ENCODE assay signal across 1 cellular context in the genomic region with DNA sequence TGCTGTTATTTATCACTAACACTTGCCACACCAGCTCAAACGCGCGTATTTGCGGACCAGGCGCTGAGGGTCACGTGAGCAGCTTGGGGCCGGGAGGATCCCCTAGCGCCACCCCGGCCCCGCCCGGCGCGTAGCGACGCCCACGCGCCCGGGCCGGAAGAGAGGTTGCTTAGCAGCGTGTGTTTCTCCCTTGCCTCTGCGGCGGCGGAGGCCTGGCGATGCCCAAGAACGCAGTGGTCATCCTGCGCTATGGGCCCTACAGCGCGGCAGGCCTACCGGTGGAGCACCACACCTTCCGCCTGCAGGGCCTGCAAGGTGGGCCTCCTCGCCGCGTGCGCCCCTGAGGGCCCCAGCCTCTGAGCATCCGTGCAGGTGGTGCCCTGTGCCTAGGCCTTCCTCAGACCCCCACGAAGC.
TF ChIP-seq lines count a peak whose summit lies in the region.

A gene with protein sequence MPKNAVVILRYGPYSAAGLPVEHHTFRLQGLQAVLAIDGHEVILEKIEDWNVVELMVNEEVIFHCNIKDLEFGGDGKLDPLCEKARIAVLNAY (plus strand): TSS at position 172 of the 414 bp plus-strand sequence. CDS start 47 bp downstream, at position 219.

TF ChIP-seq in K562, 482 proteins besides CTCF, POLR2A, EP300 and RAD21 (continued from another document):
- TF ChIP-seq, protein P1, sequence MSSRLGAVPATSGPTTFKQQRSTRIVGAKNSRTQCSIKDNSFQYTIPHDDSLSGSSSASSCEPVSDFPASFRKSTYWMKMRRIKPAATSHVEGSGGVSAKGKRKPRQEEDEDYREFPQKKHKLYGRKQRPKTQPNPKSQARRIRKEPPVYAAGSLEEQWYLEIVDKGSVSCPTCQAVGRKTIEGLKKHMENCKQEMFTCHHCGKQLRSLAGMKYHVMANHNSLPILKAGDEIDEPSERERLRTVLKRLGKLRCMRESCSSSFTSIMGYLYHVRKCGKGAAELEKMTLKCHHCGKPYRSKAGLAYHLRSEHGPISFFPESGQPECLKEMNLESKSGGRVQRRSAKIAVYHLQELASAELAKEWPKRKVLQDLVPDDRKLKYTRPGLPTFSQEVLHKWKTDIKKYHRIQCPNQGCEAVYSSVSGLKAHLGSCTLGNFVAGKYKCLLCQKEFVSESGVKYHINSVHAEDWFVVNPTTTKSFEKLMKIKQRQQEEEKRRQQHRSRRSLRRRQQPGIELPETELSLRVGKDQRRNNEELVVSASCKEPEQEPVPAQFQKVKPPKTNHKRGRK (tag; IDR thresholded peaks at IDR 0.05) = no peak
- peak; percentile 93 for TF ChIP-seq BHLHE40 (IDR thresholded peaks at IDR 0.05; ENCODE audit: low read length)
- TF ChIP-seq, protein P2, sequence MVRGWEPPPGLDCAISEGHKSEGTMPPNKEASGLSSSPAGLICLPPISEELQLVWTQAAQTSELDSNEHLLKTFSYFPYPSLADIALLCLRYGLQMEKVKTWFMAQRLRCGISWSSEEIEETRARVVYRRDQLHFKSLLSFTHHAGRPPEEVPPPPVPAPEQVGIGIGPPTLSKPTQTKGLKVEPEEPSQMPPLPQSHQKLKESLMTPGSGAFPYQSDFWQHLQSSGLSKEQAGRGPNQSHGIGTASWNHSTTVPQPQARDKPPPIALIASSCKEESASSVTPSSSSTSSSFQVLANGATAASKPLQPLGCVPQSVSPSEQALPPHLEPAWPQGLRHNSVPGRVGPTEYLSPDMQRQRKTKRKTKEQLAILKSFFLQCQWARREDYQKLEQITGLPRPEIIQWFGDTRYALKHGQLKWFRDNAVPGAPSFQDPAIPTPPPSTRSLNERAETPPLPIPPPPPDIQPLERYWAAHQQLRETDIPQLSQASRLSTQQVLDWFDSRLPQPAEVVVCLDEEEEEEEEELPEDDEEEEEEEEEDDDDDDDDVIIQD (CRISPR knock-in tag; IDR thresholded peaks at IDR 0.05) = no peak
- peak; percentile 41 for TF ChIP-seq HNRNPLL (IDR thresholded peaks at IDR 0.05; ENCODE audit: low read depth, low read length, poor library complexity, severe bottlenecking)
- TF ChIP-seq CBX3 (IDR thresholded peaks at IDR 0.05; ENCODE audit: borderline replicate concordance in 1 of 2, low read length in 2 of 2) = 0 out of 3 replicates have a peak, but pooled peaks of 1 of the 2 experiments have one; percentile 0
- no peak for TF ChIP-seq ZNF764 (CRISPR knock-in tag; IDR thresholded peaks at IDR 0.05; ENCODE audit: low read depth)
- peak; percentile 61 for TF ChIP-seq CBFA2T2 (conservative IDR thresholded peaks at IDR 0.05)
- TF ChIP-seq RFX1 (IDR thresholded peaks at IDR 0.05) = peak; percentile 71
- TF ChIP-seq, protein P3, sequence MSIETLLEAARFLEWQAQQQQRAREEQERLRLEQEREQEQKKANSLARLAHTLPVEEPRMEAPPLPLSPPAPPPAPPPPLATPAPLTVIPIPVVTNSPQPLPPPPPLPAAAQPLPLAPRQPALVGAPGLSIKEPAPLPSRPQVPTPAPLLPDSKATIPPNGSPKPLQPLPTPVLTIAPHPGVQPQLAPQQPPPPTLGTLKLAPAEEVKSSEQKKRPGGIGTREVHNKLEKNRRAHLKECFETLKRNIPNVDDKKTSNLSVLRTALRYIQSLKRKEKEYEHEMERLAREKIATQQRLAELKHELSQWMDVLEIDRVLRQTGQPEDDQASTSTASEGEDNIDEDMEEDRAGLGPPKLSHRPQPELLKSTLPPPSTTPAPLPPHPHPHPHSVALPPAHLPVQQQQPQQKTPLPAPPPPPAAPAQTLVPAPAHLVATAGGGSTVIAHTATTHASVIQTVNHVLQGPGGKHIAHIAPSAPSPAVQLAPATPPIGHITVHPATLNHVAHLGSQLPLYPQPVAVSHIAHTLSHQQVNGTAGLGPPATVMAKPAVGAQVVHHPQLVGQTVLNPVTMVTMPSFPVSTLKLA (conservative IDR thresholded peaks at IDR 0.05) = 0 out of 4 replicates have a peak, but pooled peaks of 1 of the 2 experiments have one; percentile 56
- no peak for TF ChIP-seq NELFE (IDR thresholded peaks at IDR 0.05; ENCODE audit: insufficient read depth, insufficient read length)
- TF ChIP-seq, protein P4, sequence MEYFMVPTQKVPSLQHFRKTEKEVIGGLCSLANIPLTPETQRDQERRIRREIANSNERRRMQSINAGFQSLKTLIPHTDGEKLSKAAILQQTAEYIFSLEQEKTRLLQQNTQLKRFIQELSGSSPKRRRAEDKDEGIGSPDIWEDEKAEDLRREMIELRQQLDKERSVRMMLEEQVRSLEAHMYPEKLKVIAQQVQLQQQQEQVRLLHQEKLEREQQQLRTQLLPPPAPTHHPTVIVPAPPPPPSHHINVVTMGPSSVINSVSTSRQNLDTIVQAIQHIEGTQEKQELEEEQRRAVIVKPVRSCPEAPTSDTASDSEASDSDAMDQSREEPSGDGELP (CRISPR knock-in tag; IDR thresholded peaks at IDR 0.05; ENCODE audit: borderline replicate concordance) = peak; percentile 69; the same call in 1 of the 2 replicates
- TF ChIP-seq, protein P5, sequence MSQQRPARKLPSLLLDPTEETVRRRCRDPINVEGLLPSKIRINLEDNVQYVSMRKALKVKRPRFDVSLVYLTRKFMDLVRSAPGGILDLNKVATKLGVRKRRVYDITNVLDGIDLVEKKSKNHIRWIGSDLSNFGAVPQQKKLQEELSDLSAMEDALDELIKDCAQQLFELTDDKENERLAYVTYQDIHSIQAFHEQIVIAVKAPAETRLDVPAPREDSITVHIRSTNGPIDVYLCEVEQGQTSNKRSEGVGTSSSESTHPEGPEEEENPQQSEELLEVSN (IDR thresholded peaks at IDR 0.05; ENCODE audit: borderline replicate concordance in 1 of 2, extremely low read depth in 1 of 2, insufficient read depth in 1 of 2, insufficient read length in 1 of 2, low read depth in 1 of 2, low read length in 1 of 2, poor library complexity in 1 of 2, severe bottlenecking in 1 of 2) = peak; percentile 69 to 85
- TF ChIP-seq PYGO2 (tag; IDR thresholded peaks at IDR 0.05) = no peak
- peak; percentile 63 for TF ChIP-seq CTBP1 (IDR thresholded peaks at IDR 0.05; ENCODE audit: borderline replicate concordance)
- TF ChIP-seq, protein P6, sequence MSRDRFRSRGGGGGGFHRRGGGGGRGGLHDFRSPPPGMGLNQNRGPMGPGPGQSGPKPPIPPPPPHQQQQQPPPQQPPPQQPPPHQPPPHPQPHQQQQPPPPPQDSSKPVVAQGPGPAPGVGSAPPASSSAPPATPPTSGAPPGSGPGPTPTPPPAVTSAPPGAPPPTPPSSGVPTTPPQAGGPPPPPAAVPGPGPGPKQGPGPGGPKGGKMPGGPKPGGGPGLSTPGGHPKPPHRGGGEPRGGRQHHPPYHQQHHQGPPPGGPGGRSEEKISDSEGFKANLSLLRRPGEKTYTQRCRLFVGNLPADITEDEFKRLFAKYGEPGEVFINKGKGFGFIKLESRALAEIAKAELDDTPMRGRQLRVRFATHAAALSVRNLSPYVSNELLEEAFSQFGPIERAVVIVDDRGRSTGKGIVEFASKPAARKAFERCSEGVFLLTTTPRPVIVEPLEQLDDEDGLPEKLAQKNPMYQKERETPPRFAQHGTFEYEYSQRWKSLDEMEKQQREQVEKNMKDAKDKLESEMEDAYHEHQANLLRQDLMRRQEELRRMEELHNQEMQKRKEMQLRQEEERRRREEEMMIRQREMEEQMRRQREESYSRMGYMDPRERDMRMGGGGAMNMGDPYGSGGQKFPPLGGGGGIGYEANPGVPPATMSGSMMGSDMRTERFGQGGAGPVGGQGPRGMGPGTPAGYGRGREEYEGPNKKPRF (IDR thresholded peaks at IDR 0.05; ENCODE audit: low read depth, low read length) = no peak
- TF ChIP-seq SIN3B (IDR thresholded peaks at IDR 0.05; ENCODE audit: low read depth) = no peak
- peak in 1 of 2 experiments; percentile 41; a peak in 1 of 4 replicates for TF ChIP-seq RCOR1 (IDR thresholded peaks at IDR 0.05; ENCODE audit: borderline replicate concordance in 1 of 2, low read depth in 2 of 2, low read length in 2 of 2)
- TF ChIP-seq HLTF (IDR thresholded peaks at IDR 0.05) = no peak
- TF ChIP-seq CCNT2 (IDR thresholded peaks at IDR 0.05; ENCODE audit: borderline replicate concordance, extremely low read depth, insufficient read length, low read depth, low read length) = peak; percentile 79
- no peak for TF ChIP-seq ATF1 (CRISPR knock-in tag; IDR thresholded peaks at IDR 0.05)
- 0 out of 2 replicates have a peak, but pooled peaks have one; percentile 15 for TF ChIP-seq ATF1 (tag; IDR thresholded peaks at IDR 0.05)
- peak; percentile 97 for TF ChIP-seq SOX6 (IDR thresholded peaks at IDR 0.05)
- TF ChIP-seq RBFOX2 (IDR thresholded peaks at IDR 0.05; ENCODE audit: low read depth, low read length) = 0 out of 2 replicates have a peak, but pooled peaks have one; percentile 21
- TF ChIP-seq, protein P7, sequence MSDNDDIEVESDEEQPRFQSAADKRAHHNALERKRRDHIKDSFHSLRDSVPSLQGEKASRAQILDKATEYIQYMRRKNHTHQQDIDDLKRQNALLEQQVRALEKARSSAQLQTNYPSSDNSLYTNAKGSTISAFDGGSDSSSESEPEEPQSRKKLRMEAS (CRISPR knock-in tag; IDR thresholded peaks at IDR 0.05) = peak; percentile 50
- peak; percentile 40; the same call in 1 of the 2 replicates for TF ChIP-seq ZFX (CRISPR knock-in tag; IDR thresholded peaks at IDR 0.05)
- TF ChIP-seq, protein P8, sequence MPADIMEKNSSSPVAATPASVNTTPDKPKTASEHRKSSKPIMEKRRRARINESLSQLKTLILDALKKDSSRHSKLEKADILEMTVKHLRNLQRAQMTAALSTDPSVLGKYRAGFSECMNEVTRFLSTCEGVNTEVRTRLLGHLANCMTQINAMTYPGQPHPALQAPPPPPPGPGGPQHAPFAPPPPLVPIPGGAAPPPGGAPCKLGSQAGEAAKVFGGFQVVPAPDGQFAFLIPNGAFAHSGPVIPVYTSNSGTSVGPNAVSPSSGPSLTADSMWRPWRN (IDR thresholded peaks at IDR 0.05; ENCODE audit: low read depth) = 0 out of 2 replicates have a peak, but pooled peaks have one; percentile 29
- TF ChIP-seq, protein P9, sequence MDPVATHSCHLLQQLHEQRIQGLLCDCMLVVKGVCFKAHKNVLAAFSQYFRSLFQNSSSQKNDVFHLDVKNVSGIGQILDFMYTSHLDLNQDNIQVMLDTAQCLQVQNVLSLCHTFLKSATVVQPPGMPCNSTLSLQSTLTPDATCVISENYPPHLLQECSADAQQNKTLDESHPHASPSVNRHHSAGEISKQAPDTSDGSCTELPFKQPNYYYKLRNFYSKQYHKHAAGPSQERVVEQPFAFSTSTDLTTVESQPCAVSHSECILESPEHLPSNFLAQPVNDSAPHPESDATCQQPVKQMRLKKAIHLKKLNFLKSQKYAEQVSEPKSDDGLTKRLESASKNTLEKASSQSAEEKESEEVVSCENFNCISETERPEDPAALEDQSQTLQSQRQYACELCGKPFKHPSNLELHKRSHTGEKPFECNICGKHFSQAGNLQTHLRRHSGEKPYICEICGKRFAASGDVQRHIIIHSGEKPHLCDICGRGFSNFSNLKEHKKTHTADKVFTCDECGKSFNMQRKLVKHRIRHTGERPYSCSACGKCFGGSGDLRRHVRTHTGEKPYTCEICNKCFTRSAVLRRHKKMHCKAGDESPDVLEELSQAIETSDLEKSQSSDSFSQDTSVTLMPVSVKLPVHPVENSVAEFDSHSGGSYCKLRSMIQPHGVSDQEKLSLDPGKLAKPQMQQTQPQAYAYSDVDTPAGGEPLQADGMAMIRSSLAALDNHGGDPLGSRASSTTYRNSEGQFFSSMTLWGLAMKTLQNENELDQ (CRISPR knock-in tag; IDR thresholded peaks at IDR 0.05; ENCODE audit: borderline replicate concordance) = no peak
